Comparison of ENCODE assay signal across 8 cellular contexts in genomic region chr17:50316660-50317059, GRCh38. TPM values are rescaled to one million over a fixed set of nuclear protein-coding genes. Genes with fewer than 3 reads are reported as not detected.
"Had no signal": no experiment of that assay in that cellular context is flagged by ENCODE, and none has a peak within 500 bp of the region (broad histone marks: within the 10 kb centered on the region; RNA-seq: fewer than 3 reads in every experiment).

No MANE protein-coding gene starts in this region.

RNA-seq across cellular contexts. Expression of gene TMEM92, which starts 42.4 kb away (rescaled TPM):
- total RNA-seq: activated B cell treated with CpG ODN at 0.5 μM for 24 hours; activated CD8-positive, alpha-beta memory T cell treated with anti-CD3 and anti-CD28 coated beads for 36 hours; activated CD8-positive, alpha-beta T cell treated with anti-CD3 and anti-CD28 coated beads for 36 hours; activated naive CD8-positive, alpha-beta T cell treated with anti-CD3 and anti-CD28 coated beads, Interleukin-2, amount 10 ng/mL, durations not matched to agents 7 days and 5 days; activated T-cell treated with anti-CD3 and anti-CD28 coated beads, Interleukin-2, amount 50 U/mL, for 4 hours; ascending aorta; T-cell; T-helper 17 cell had no signal

RNA-seq across cellular contexts. Expression of gene EME1, which starts 56.4 kb away (rescaled TPM):
- total RNA-seq: ascending aorta had no signal
